Comparison of ENCODE assay signal across 12 cellular contexts in the genomic region with DNA sequence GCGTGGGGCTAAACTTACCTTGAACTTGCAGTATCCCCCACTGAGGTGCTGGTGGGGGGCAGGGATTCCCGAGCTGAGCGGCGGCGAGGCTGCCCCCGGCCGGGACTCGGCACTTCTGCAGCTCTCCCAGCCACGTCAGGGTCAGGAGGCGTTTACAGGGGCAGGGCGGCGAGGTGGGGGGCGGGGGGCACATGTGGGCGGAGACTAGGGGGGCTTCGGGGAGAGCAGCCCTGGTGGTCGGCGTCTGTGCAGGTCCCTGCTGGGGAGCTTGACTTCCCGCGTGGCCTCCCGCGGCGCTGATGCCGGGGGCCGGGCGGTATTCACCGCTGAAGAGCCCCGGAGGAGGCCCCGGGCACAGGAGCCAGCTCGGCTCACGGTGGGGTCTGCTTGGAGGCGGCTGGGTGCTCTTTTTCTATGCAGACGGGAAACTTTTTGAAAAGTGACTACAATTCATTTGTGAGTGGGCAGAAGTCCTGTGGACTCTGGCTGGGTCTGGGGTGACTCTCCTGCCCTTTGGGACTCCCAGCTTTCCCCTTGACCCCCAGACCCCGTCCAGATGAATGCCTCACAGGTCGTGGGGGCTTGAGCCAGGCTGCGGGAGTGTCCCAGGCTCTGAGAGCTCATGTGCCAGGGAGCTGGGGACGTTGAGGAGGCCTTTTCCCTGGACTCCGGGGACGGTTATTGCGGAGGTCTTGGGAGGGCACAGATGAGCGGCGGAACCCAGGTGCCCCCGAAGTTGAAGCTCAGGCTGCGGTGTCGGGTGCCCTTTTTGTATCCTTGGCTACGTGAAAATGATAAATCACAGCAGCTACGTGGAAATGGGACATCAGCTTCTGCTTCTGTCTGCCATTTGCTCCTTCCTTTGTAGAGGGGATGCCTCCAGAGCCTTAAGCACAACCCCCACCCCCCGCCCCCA.
A peak's percentile ranks its signal among the peaks of the same experiment; 100 is the strongest.
DNase-seq lines count a peak whose midpoint lies in the region; ATAC-seq and TF ChIP-seq lines count a peak whose summit lies in the region.
"Had no signal": no experiment of that assay in that cellular context is flagged by ENCODE, and none has a peak within 500 bp of the region (broad histone marks: within the 10 kb centered on the region; RNA-seq: fewer than 3 reads in every experiment).

No MANE protein-coding gene starts in this region.

- no peaks in the 10 kb centered on the region for H3K9me2 ChIP-seq in GM23338 (ENCODE audit: insufficient read depth)

- no peaks in the 10 kb centered on the region; the same call in 2 of the 3 replicates for H3K36me3 Mint-ChIP-seq in GM23338 (ENCODE audit: low read depth)
- H3K36me3 Mint-ChIP-seq: stimulated activated naive B cell treated with anti-CD40 and anti-IgM and Interleukin-4, amounts not matched to agents 10 μg/mL and 1 μg/mL and 100 μg/mL, for 72 hours had no signal

- H3K79me2 ChIP-seq in GM23338 (replicated peaks; ENCODE audit: insufficient read depth), result no peaks in the 10 kb centered on the region

- no peaks in the 10 kb centered on the region for H3K9me3 Mint-ChIP-seq in GM23338
- H3K9me3 Mint-ChIP-seq: activated T-helper 2 cell treated with anti-CD3 and anti-CD28 coated beads, Interferon-gamma antibody, Interleukin-2, Interleukin-4, amounts not matched to agents 10 μg/mL and 5 μg/mL and 100 μg/mL, durations not matched to agents 14 hours and 24 hours and 36 hours; stimulated activated naive B cell treated with anti-CD40 and anti-IgM and Interleukin-4, amounts not matched to agents 10 μg/mL and 1 μg/mL and 100 μg/mL, for 72 hours; T-helper 2 cell treated with Interferon-gamma antibody and Interleukin-4, amounts not matched to agents 5 μg/mL and 100 μg/mL, for 36 hours had no signal

- peaks cover 31% of the 10 kb centered on the region for H3K27me3 Mint-ChIP-seq in GM23338 (ENCODE audit: insufficient read depth, low read depth, poor library complexity)

- TF ChIP-seq CTCF in GM23338 (conservative IDR thresholded peaks at IDR 0.05; ENCODE audit: low read depth in 2 of 2), result no peak
- TF ChIP-seq CTCF in spleen (IDR thresholded peaks at IDR 0.05 in 8 of 11, conservative IDR thresholded peaks at IDR 0.05 in 3 of 11), result no peak

- peak overlapping the region; percentile 66 for H3K4me3 ChIP-seq in GM23338
- peak overlapping the region; percentile 65 for H3K4me3 ChIP-seq in SJCRH30
- peak overlapping the region; percentile 50; the same call in 1 of the 2 replicates for H3K4me3 ChIP-seq in iPS-18c (ENCODE audit: insufficient read depth, low read depth, low read length)
- peak overlapping the region in 7 of 8 donors; percentile 10 to 63 (median 25) for H3K4me3 ChIP-seq in spleen

- H3K27ac ChIP-seq in GM23338 (ENCODE audit: low read depth) (no peak overlapping the region), SJCRH30 (peak overlapping the region; percentile 35; the same call in 1 of the 2 replicates), spleen (no peak overlapping the region)

- no peak for TF ChIP-seq POLR2A in spleen (IDR thresholded peaks at IDR 0.05)

- H3K4me3 Mint-ChIP-seq in GM23338, result peak overlapping the region; percentile 61; the same call in 2 of the 3 replicates
- H3K4me3 Mint-ChIP-seq: T-helper 2 cell treated with Interferon-gamma antibody and Interleukin-4, amounts not matched to agents 5 μg/mL and 100 μg/mL, for 36 hours had no signal

- H3K27me3 ChIP-seq in GM23338 (ENCODE audit: insufficient read depth) (peaks cover 17% of the 10 kb centered on the region), SJCRH30 (peaks cover 11% of the 10 kb centered on the region; the same call in 1 of the 2 replicates), spleen (replicated peaks in 1 of 7) (peaks cover 4 to 99% (median 66%) of the 10 kb centered on the region in 7 donors)

- peaks cover 3% of the 10 kb centered on the region; the same call in 1 of the 2 replicates for H3K4me1 ChIP-seq in GM23338 (ENCODE audit: insufficient read depth)
- H3K4me1 ChIP-seq in SJCRH30, result peaks cover 15% of the 10 kb centered on the region
- peaks cover 7 to 28% (median 21%) of the 10 kb centered on the region in 6 donors for H3K4me1 ChIP-seq in spleen

- no peak overlapping the region for H3K27ac Mint-ChIP-seq in GM23338
- H3K27ac Mint-ChIP-seq: activated T-helper 2 cell treated with anti-CD3 and anti-CD28 coated beads, Interferon-gamma antibody, Interleukin-2, Interleukin-4, amounts not matched to agents 10 μg/mL and 5 μg/mL and 100 μg/mL, durations not matched to agents 14 hours and 24 hours and 36 hours; stimulated activated naive B cell treated with anti-CD40 and anti-IgM and Interleukin-4, amounts not matched to agents 10 μg/mL and 1 μg/mL and 100 μg/mL, for 72 hours; T-helper 2 cell treated with Interferon-gamma antibody and Interleukin-4, amounts not matched to agents 5 μg/mL and 100 μg/mL, for 36 hours had no signal

- H3K4me2 ChIP-seq in GM23338, result peak overlapping the region; percentile 90

- H3F3A ChIP-seq in GM23338 (replicated peaks; ENCODE audit: low read depth), result no peaks in the 10 kb centered on the region

- H3K36me3 ChIP-seq in GM23338 (ENCODE audit: insufficient read depth) (no peaks in the 10 kb centered on the region), SJCRH30 (no peaks in the 10 kb centered on the region), spleen (no peaks in the 10 kb centered on the region)

- H4K20me1 ChIP-seq in GM23338 (replicated peaks; ENCODE audit: insufficient read depth), result no peaks in the 10 kb centered on the region

- DNase-seq in GM23338 (ENCODE audit: low spot score), result peak; percentile 47
- peak; percentile 69 to 82 for DNase-seq in SJCRH30
- DNase-seq in spleen, result no peak
- no peak for DNase-seq in NCI-H2107 (lab: John Stamatoyannopoulos, UW)
- DNase-seq in RPMI8226, result no peak
- DNase-seq: dermis blood vessel endothelial cell; islet precursor cell; stimulated activated naive B cell treated with anti-CD40 and anti-IgM and Interleukin-4, amounts not matched to agents 10 μg/mL and 1 μg/mL and 100 μg/mL, for 72 hours had no signal

- H3K9me3 ChIP-seq in SJCRH30 (replicated peaks), result no peaks in the 10 kb centered on the region
- H3K9me3 ChIP-seq in iPS-18c (ENCODE audit: control insufficient read depth, insufficient read depth, low read length), result no peaks in the 10 kb centered on the region
- H3K9me3 ChIP-seq in spleen, result no peaks in the 10 kb centered on the region

- WGBS in spleen, 5 donors, result 20 to 31% (median 22%) methylated on average over 19 to 47 of the region's 47 CpGs

- H2AFZ ChIP-seq in GM23338, result 0 out of 2 replicates have a peak overlapping the region, but pooled peaks have one; percentile 59

- peak; percentile 28 for ATAC-seq in GM23338
- ATAC-seq in GM21390 (IDR thresholded peaks at IDR 0.05; ENCODE audit: unreplicated experiment), result no peak

- H3K4me1 Mint-ChIP-seq in GM23338, result peaks cover 12% of the 10 kb centered on the region

- intact Hi-C loops in spleen (cut with DNase I; ENCODE audit: low total_unique reads), result no loop called here

TF ChIP-seq in GM23338, 12 proteins besides CTCF, POLR2A, EP300 and RAD21:
- TF ChIP-seq ZNF114 (CRISPR knock-in tag; IDR thresholded peaks at IDR 0.05) (no peak), ZNF331 (CRISPR knock-in tag; IDR thresholded peaks at IDR 0.05; ENCODE audit: low read depth) (no peak), STAT1 (IDR thresholded peaks at IDR 0.05; ENCODE audit: unreplicated experiment) (no peak), CREB1 (CRISPR knock-in tag; IDR thresholded peaks at IDR 0.05; ENCODE audit: low read depth) (no peak), EZH2phosphoT487 (IDR thresholded peaks at IDR 0.05; ENCODE audit: unreplicated experiment) (no peak), EZH2 (IDR thresholded peaks at IDR 0.05; ENCODE audit: low read depth, unreplicated experiment) (no peak)

Comparison
In these comparisons a context has a peak if more than half of its experiments do, and no peak if none do; other contexts are left out.
1. DNase-seq: peak in GM23338 (single experiment) and SJCRH30 (2 of 2); none in spleen (single experiment), NCI-H2107 (single experiment) and RPMI8226 (single experiment).
2. Peak in every context shown above with its lines, with median percentiles within 50 percentile points of each other: H3K4me3 ChIP-seq.